Comparison of ENCODE assay signal across 18 cellular contexts in genomic region chr2:171146071-171146470, GRCh38. TPM values are rescaled to one million over a fixed set of nuclear protein-coding genes. Genes with fewer than 3 reads are reported as not detected.
DNase-seq lines count a peak whose midpoint lies in the region; ATAC-seq lines count a peak whose summit lies in the region.
"Had no signal": no experiment of that assay in that cellular context is flagged by ENCODE, and none has a peak within 500 bp of the region (broad histone marks: within the 10 kb centered on the region; RNA-seq: fewer than 3 reads in every experiment).

No MANE protein-coding gene starts in this region.

- CTCF ChIA-PET in activated naive CD4-positive, alpha-beta T cell treated with anti-CD3 and anti-CD28 coated beads for 36 hours (lab: Charles Lee) = interaction anchor here (1.7 kb wide), 1 partner anchor 270 kb away, joined by 4 read pairs; no protein-coding TSS in a partner anchor

- no peak overlapping the region for H3K18ac ChIP-seq in trophoblast cell (ENCODE audit: low read length)

- H3K27me3 ChIP-seq in CD4-positive, CD25-positive, alpha-beta regulatory T cell (ENCODE audit: control insufficient read depth, insufficient read depth, low read length) = no peaks in the 10 kb centered on the region
- H3K27me3 ChIP-seq in trophoblast cell (ENCODE audit: insufficient read depth, low read length) = no peaks in the 10 kb centered on the region

- peak overlapping the region; percentile 23 for H3K4me3 ChIP-seq in CD4-positive, CD25-positive, alpha-beta regulatory T cell (ENCODE audit: low read depth, low read length)
- H3K4me3 ChIP-seq in trophoblast cell (ENCODE audit: low read depth, low read length) = no peak overlapping the region
- H3K4me3 ChIP-seq: SK-N-MC had no signal

- no peak overlapping the region for H2BK5ac ChIP-seq in trophoblast cell (ENCODE audit: low read depth, low read length, poor library complexity)

- H2BK120ac ChIP-seq in trophoblast cell (ENCODE audit: insufficient read depth, low read length, poor library complexity) = peak overlapping the region; percentile 51

- no peak overlapping the region for H3K4me2 ChIP-seq in trophoblast cell (ENCODE audit: low read length)

- H4K8ac ChIP-seq in trophoblast cell (ENCODE audit: low read depth, low read length) = peak overlapping the region; percentile 38

- no CpG with 5 or more reads among the region's 2 CpGs for WGBS in trophoblast cell (ENCODE audit: extremely low coverage, insufficient coverage, insufficient read length)

- H3K27ac ChIP-seq in CD4-positive, CD25-positive, alpha-beta regulatory T cell (ENCODE audit: insufficient read depth, low read length, poor library complexity, severe bottlenecking) = peak overlapping the region; percentile 34
- no peak overlapping the region for H3K27ac ChIP-seq in trophoblast cell (ENCODE audit: low read depth, low read length)

- no peaks in the 10 kb centered on the region for H3K9me3 Mint-ChIP-seq in CD4-positive, CD25-positive, alpha-beta regulatory T cell
- no peaks in the 10 kb centered on the region for H3K9me3 Mint-ChIP-seq in activated naive CD4-positive, alpha-beta T cell treated with anti-CD3 and anti-CD28 coated beads for 36 hours
- H3K9me3 Mint-ChIP-seq: CD14-positive monocyte, H9 had no signal

- peaks cover 52% of the 10 kb centered on the region for H3K4me1 ChIP-seq in CD4-positive, CD25-positive, alpha-beta regulatory T cell (ENCODE audit: control insufficient read depth, insufficient read depth, low read length, poor library complexity, severe bottlenecking)
- peaks cover 2% of the 10 kb centered on the region in 2 experiments for H3K4me1 ChIP-seq in trophoblast cell (ENCODE audit: control insufficient read depth in 1 of 2, insufficient read depth in 2 of 2, low read length in 2 of 2)

- no peaks in the 10 kb centered on the region for H3K36me3 ChIP-seq in CD4-positive, CD25-positive, alpha-beta regulatory T cell (ENCODE audit: control insufficient read depth, insufficient read depth, low read length)
- peaks cover 2 to 3% of the 10 kb centered on the region in 2 experiments for H3K36me3 ChIP-seq in trophoblast cell (ENCODE audit: control insufficient read depth in 1 of 2, insufficient read depth in 2 of 2, low read length in 2 of 2)

- no peak for DNase-seq in CD4-positive, CD25-positive, alpha-beta regulatory T cell
- DNase-seq in T-helper 17 cell (no peak), left colon (no peak), trophoblast cell (peak; percentile 39 to 54), glomerular visceral epithelial cell (ENCODE audit: extremely low spot score) (no peak)
- no peak for DNase-seq in activated naive CD4-positive, alpha-beta T cell treated with anti-CD3 and anti-CD28 coated beads for 36 hours
- DNase-seq: DMS79 treated with DMSO at 0.1 percent for 48 hours, H9, NCI-H1105 treated with DMSO at 0.1 percent for 48 hours, NCI-H1694, NCI-H2081 treated with DMSO at 0.1 percent for 48 hours, NCI-H2227 treated with DMSO at 0.1 percent for 48 hours, NCI-H510A treated with DMSO at 0.1 percent for 48 hours, NCI-H774, SHP77 had no signal

- H4K12ac ChIP-seq in trophoblast cell (ENCODE audit: low read depth, low read length) = no peak overlapping the region

- intact Hi-C loops in left colon (cut with DNase I, micrococcal nuclease) = loop anchor here in 1 of 2 donors (5.0 kb wide), 1 partner anchor 174 kb away; no protein-coding TSS in a partner anchor
- intact Hi-C loops in activated naive CD4-positive, alpha-beta T cell treated with anti-CD3 and anti-CD28 coated beads for 36 hours (cut with micrococcal nuclease) = no loop called here

- H2BK12ac ChIP-seq in trophoblast cell (ENCODE audit: low read length) = no peak overlapping the region

- H4K91ac ChIP-seq in trophoblast cell (ENCODE audit: low read depth, low read length) = no peak overlapping the region

- no peak overlapping the region for H3K9ac ChIP-seq in trophoblast cell (ENCODE audit: low read length)

- no peaks in the 10 kb centered on the region for H3K36me3 Mint-ChIP-seq in CD4-positive, CD25-positive, alpha-beta regulatory T cell
- peaks cover 2% of the 10 kb centered on the region for H3K36me3 Mint-ChIP-seq in T-helper 17 cell (ENCODE audit: low read depth)
- no peaks in the 10 kb centered on the region for H3K36me3 Mint-ChIP-seq in activated naive CD4-positive, alpha-beta T cell treated with anti-CD3 and anti-CD28 coated beads for 36 hours (ENCODE audit: low read depth)

- peaks cover 66 to 93% (median 80%) of the 10 kb centered on the region in 4 donors for H3K4me1 Mint-ChIP-seq in CD4-positive, CD25-positive, alpha-beta regulatory T cell
- H3K4me1 Mint-ChIP-seq in T-helper 17 cell = peaks cover 77% of the 10 kb centered on the region
- H3K4me1 Mint-ChIP-seq in activated naive CD4-positive, alpha-beta T cell treated with anti-CD3 and anti-CD28 coated beads for 36 hours (ENCODE audit: low read depth) = peaks cover 80% of the 10 kb centered on the region

- no peak overlapping the region for H3K23ac ChIP-seq in trophoblast cell (ENCODE audit: low read length)

- no peaks in the 10 kb centered on the region for H3K27me3 Mint-ChIP-seq in CD4-positive, CD25-positive, alpha-beta regulatory T cell
- no peaks in the 10 kb centered on the region for H3K27me3 Mint-ChIP-seq in T-helper 17 cell
- no peaks in the 10 kb centered on the region for H3K27me3 Mint-ChIP-seq in activated naive CD4-positive, alpha-beta T cell treated with anti-CD3 and anti-CD28 coated beads for 36 hours (ENCODE audit: low read depth)

- no peak overlapping the region for H2AK5ac ChIP-seq in trophoblast cell (ENCODE audit: low read length)

- H3K79me2 ChIP-seq in trophoblast cell (ENCODE audit: control insufficient read depth, insufficient read depth, low read length, poor library complexity) = peaks cover 12% of the 10 kb centered on the region

- H3K4me3 Mint-ChIP-seq in CD4-positive, CD25-positive, alpha-beta regulatory T cell = no peak overlapping the region
- no peak overlapping the region for H3K4me3 Mint-ChIP-seq in T-helper 17 cell
- no peak overlapping the region for H3K4me3 Mint-ChIP-seq in activated naive CD4-positive, alpha-beta T cell treated with anti-CD3 and anti-CD28 coated beads for 36 hours
- H3K4me3 Mint-ChIP-seq: H9 had no signal

- H3K27ac Mint-ChIP-seq in CD4-positive, CD25-positive, alpha-beta regulatory T cell = no peak overlapping the region
- H3K27ac Mint-ChIP-seq in T-helper 17 cell = peak overlapping the region; percentile 79
- no peak overlapping the region for H3K27ac Mint-ChIP-seq in activated naive CD4-positive, alpha-beta T cell treated with anti-CD3 and anti-CD28 coated beads for 36 hours

- H3K9me3 ChIP-seq in CD4-positive, CD25-positive, alpha-beta regulatory T cell (ENCODE audit: control insufficient read depth in 2 of 2, low read length in 2 of 2) = no peaks in the 10 kb centered on the region
- no peaks in the 10 kb centered on the region for H3K9me3 ChIP-seq in T-helper 17 cell (ENCODE audit: control insufficient read depth, low read length, poor library complexity, severe bottlenecking)
- no peaks in the 10 kb centered on the region for H3K9me3 ChIP-seq in trophoblast cell (ENCODE audit: insufficient read depth, low read depth, low read length)

- no peak for ATAC-seq in CD4-positive, CD25-positive, alpha-beta regulatory T cell (ENCODE audit: low read depth in 2 of 2)
- ATAC-seq in T-helper 17 cell (no peak), left colon (peak; percentile 61), GM18858 (IDR thresholded peaks at IDR 0.05; ENCODE audit: unreplicated experiment) (no peak)

- H2AFZ ChIP-seq in trophoblast cell (ENCODE audit: insufficient read depth, low read length, poor library complexity) = no peak overlapping the region

- H3K14ac ChIP-seq in trophoblast cell (ENCODE audit: low read length) = no peak overlapping the region

- peak overlapping the region; percentile 94 for H3K4ac ChIP-seq in trophoblast cell (ENCODE audit: low read depth, low read length)

- no peaks in the 10 kb centered on the region for H3K79me1 ChIP-seq in trophoblast cell (ENCODE audit: low read length)

RNA-seq across cellular contexts. Expression of gene TLK1, which starts 14.6 kb away (rescaled TPM):
- total RNA-seq in CD4-positive, CD25-positive, alpha-beta regulatory T cell = 179 TPM
- 10 to 100 TPM; 33.9 to 69.2 (median 45.0) TPM for polyA plus RNA-seq in CD4-positive, CD25-positive, alpha-beta regulatory T cell
- total RNA-seq in T-helper 17 cell = 100 to 1,000 TPM; 147 to 193 TPM
- 100 to 1,000 TPM in 1 of 2 donors, 10 to 100 TPM in 1; 93.9 to 101 TPM for total RNA-seq in left colon
- polyA plus RNA-seq in trophoblast cell (2013) = 65.0 and 65.7 TPM in 2 replicates
- 10 to 100 TPM; 54.5 to 55.9 TPM for total RNA-seq in activated naive CD4-positive, alpha-beta T cell treated with anti-CD3 and anti-CD28 coated beads for 36 hours

Comparison
In these comparisons a context has a peak if more than half of its experiments do, and no peak if none do; other contexts are left out.
1. DNase-seq: peak in trophoblast cell (2 of 2); none in CD4-positive, CD25-positive, alpha-beta regulatory T cell (0 of 3), T-helper 17 cell (0 of 3), left colon (0 of 2), activated naive CD4-positive, alpha-beta T cell treated with anti-CD3 and anti-CD28 coated beads for 36 hours (single experiment) and glomerular visceral epithelial cell (single experiment).